In the genomic region with DNA sequence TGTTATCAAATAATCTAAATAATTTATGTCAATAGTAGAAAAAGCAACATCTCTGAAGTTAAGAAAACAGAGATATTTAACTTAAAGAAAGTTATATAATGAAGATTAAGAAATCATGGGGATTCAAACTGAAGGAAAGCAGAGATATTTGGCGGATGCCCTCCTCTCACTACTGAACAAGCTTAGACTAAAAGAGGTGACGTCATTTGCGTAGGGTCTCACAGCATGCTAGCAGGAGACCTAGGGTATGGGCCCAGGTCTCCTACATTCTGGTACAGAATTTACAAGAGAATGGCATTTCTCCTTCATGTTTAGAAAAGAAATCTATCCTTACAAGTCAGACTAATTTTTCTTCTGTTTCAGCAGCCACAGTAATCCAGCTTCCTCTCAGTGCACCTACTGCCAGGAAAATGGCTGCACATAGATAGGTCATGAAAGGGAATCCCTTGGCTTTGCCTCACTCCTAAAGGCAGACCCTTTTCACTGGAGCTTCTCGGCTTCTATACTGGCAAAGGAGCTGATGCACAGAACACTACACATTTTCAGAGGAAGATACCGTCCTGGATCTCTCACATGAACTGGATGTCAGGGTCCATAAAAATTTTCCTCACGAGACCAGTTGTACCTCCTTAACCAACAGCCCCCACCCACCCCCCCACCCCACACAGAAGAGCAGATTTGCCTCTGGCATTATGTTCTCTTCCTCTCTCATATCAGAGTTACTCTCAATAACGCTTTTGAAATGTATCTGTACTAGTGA, we compare ENCODE assay signal across 12 cellular contexts. TPM values are rescaled to one million over a fixed set of nuclear protein-coding genes. Genes with fewer than 3 reads are reported as not detected.
DNase-seq lines count a peak whose midpoint lies in the region; ATAC-seq, FAIRE-seq and TF ChIP-seq lines count a peak whose summit lies in the region.
"Had no signal": no experiment of that assay in that cellular context is flagged by ENCODE, and none has a peak within 500 bp of the region (broad histone marks: within the 10 kb centered on the region; RNA-seq: fewer than 3 reads in every experiment).

No MANE protein-coding gene starts in this region.

- no peaks in the 10 kb centered on the region for H4K20me1 ChIP-seq in PC-3 (ENCODE audit: low read length)

- peaks cover 51% of the 10 kb centered on the region for H3K79me2 ChIP-seq in PC-3 (ENCODE audit: low read length)

- no peaks in the 10 kb centered on the region for H3K9me2 ChIP-seq in PC-3 (replicated peaks; ENCODE audit: low read length)

- H3K9ac ChIP-seq in PC-3 (ENCODE audit: low read length) (peak overlapping the region; percentile 59), skeletal muscle tissue (ENCODE audit: low read depth in 1 of 3, low read length in 3 of 3) (peak overlapping the region; percentile 13 to 47 (median 24))

- intact Hi-C loops in PC-3 (cut with micrococcal nuclease) = loop anchor here (1.0 kb wide), 2 partner anchors 11 to 41 kb away; no protein-coding TSS in a partner anchor

- no peaks in the 10 kb centered on the region for H3K9me3 ChIP-seq in PC-3 (ENCODE audit: low read length)
- no peaks in the 10 kb centered on the region for H3K9me3 ChIP-seq in right atrium auricular region
- no peaks in the 10 kb centered on the region for H3K9me3 ChIP-seq in skeletal muscle tissue (ENCODE audit: control insufficient read depth in 3 of 3, low read length in 3 of 3)
- no peaks in the 10 kb centered on the region for H3K9me3 ChIP-seq in WERI-Rb-1 (ENCODE audit: severe bottlenecking)
- H3K9me3 ChIP-seq: colonic mucosa, HAP-1 had no signal

- FAIRE-seq in H54 (lab: Jason Lieb, UNC) = no peak

- TF ChIP-seq POLR2A in H54 (IDR thresholded peaks at IDR 0.05; ENCODE audit: low read depth, low read length) = no peak

- ATAC-seq in PC-3 (no peak; the same call in 1 of the 2 replicates), HG02642 (IDR thresholded peaks at IDR 0.05; ENCODE audit: poor library complexity, unreplicated experiment) (no peak)

- H3K27me3 ChIP-seq in PC-3 (ENCODE audit: low read length) (no peaks in the 10 kb centered on the region), right atrium auricular region (no peaks in the 10 kb centered on the region), skeletal muscle tissue (ENCODE audit: control insufficient read depth in 3 of 3, insufficient read depth in 3 of 3, low read length in 3 of 3) (no peaks in the 10 kb centered on the region), WERI-Rb-1 (ENCODE audit: insufficient read depth, low read depth, severe bottlenecking) (no peaks in the 10 kb centered on the region)
- H3K27me3 ChIP-seq: colonic mucosa had no signal

- DNase-seq in PC-3 (no peak), right atrium auricular region (ENCODE audit: low spot score) (no peak), H54 (ENCODE audit: insufficient read length, low spot score) (no peak), WERI-Rb-1 (no peak), putamen (ENCODE audit: low spot score) (no peak)
- DNase-seq: DMS79, NCI-H1092 had no signal

- CTCF ChIA-PET in PC-3 (lab: Charles Lee) = interaction anchor here (0.6 to 1.6 kb wide), 3 partner anchors 9 to 47 kb away, joined by 3 to 8 read pairs (median 4); no protein-coding TSS in a partner anchor

- H3F3A ChIP-seq in PC-3 (ENCODE audit: low read length, unreplicated experiment) = no peaks in the 10 kb centered on the region

- H3K4me3 ChIP-seq in PC-3 (ENCODE audit: low read length) (peak overlapping the region; percentile 35; the same call in 1 of the 2 replicates), right atrium auricular region (no peak overlapping the region), skeletal muscle tissue (ENCODE audit: low read length in 3 of 3) (no peak overlapping the region), WERI-Rb-1 (ENCODE audit: low read depth, low read length) (no peak overlapping the region)
- H3K4me3 ChIP-seq: colonic mucosa, HAP-1 had no signal

- POLR2A ChIA-PET in PC-3 (lab: Charles Lee; ENCODE audit: unreplicated experiment) = no interaction called here

- peaks cover 68% of the 10 kb centered on the region for H3K4me1 ChIP-seq in PC-3 (ENCODE audit: insufficient read depth, low read length)
- H3K4me1 ChIP-seq in right atrium auricular region = peaks cover 0 to 52% of the 10 kb centered on the region in 2 donors
- peaks cover 32 to 53% (median 39%) of the 10 kb centered on the region in 3 donors for H3K4me1 ChIP-seq in skeletal muscle tissue (ENCODE audit: control insufficient read depth in 3 of 3, insufficient read depth in 3 of 3, low read length in 3 of 3)
- H3K4me1 ChIP-seq: HAP-1 had no signal

- 0 out of 2 replicates have a peak overlapping the region, but pooled peaks have one; percentile 14 for H2AFZ ChIP-seq in PC-3 (ENCODE audit: low read length)

- H3K27ac ChIP-seq in C4-2B (peak overlapping the region; percentile 36; the same call in 1 of the 2 replicates), PC-3 (ENCODE audit: low read length) (peak overlapping the region; percentile 91), right atrium auricular region (peak overlapping the region; percentile 79 to 89), skeletal muscle tissue (ENCODE audit: low read depth, low read length) (peak overlapping the region; percentile 91), WERI-Rb-1 (no peak overlapping the region)
- H3K27ac ChIP-seq: colonic mucosa had no signal

- H3K36me3 ChIP-seq in PC-3 (ENCODE audit: low read depth, low read length) (no peaks in the 10 kb centered on the region), right atrium auricular region (no peaks in the 10 kb centered on the region), skeletal muscle tissue (ENCODE audit: control insufficient read depth in 3 of 3, insufficient read depth in 3 of 3, low read length in 3 of 3) (no peaks in the 10 kb centered on the region), WERI-Rb-1 (peaks cover 13% of the 10 kb centered on the region)
- H3K36me3 ChIP-seq: colonic mucosa, HAP-1 had no signal

- BruUV-seq in PC-3 (replicated peaks; lab: Mats Ljungman, UMichigan) = no TSS peak

- no peak for TF ChIP-seq CTCF in C4-2B (conservative IDR thresholded peaks at IDR 0.05)
- TF ChIP-seq CTCF in PC-3 (conservative IDR thresholded peaks at IDR 0.05; ENCODE audit: low read depth, low read length) = no peak
- no peak for TF ChIP-seq CTCF in right atrium auricular region (IDR thresholded peaks at IDR 0.05)
- no peak for TF ChIP-seq CTCF in WERI-Rb-1 (IDR thresholded peaks at IDR 0.05; ENCODE audit: low read depth, low read length)

- H3K4me2 ChIP-seq in PC-3 (ENCODE audit: low read length) = peak overlapping the region; percentile 82

RNA-seq across cellular contexts. Expression of a gene that starts 41.8 kb away (rescaled TPM):
- total RNA-seq in PC-3 (2014; rRNA removed) (81.5 and 90.8 TPM in 2 replicates), right atrium auricular region (100 to 1,000 TPM; 257 to 285 TPM), skeletal muscle tissue (183 TPM)
